In genomic region chr12:3230758-3231375, GRCh38 we compare ENCODE assay signal across 24 cellular contexts.
DNase-seq lines count a peak whose midpoint lies in the region; ATAC-seq, FAIRE-seq and TF ChIP-seq lines count a peak whose summit lies in the region.
"Had no signal": no experiment of that assay in that cellular context is flagged by ENCODE, and none has a peak within 500 bp of the region (broad histone marks: within the 10 kb centered on the region; RNA-seq: fewer than 3 reads in every experiment).

No MANE protein-coding gene starts in this region.

- H3K36me3 ChIP-seq in cardiac muscle cell (no peaks in the 10 kb centered on the region), neural progenitor cell (no peaks in the 10 kb centered on the region)
- H3K36me3 ChIP-seq: transverse colon had no signal

- H3K4me2 ChIP-seq in neural progenitor cell, result peak overlapping the region; percentile 61

- peaks cover 39% of the 10 kb centered on the region for H4K20me1 ChIP-seq in neural progenitor cell (ENCODE audit: low read depth)

- H3K4me1 ChIP-seq in cardiac muscle cell (ENCODE audit: low read depth) (peaks cover 25% of the 10 kb centered on the region), neural progenitor cell (peaks cover 28% of the 10 kb centered on the region)

- ATAC-seq in HG03139 (IDR thresholded peaks at IDR 0.05; ENCODE audit: unreplicated experiment), result no peak
- ATAC-seq: naive thymus-derived CD4-positive, alpha-beta T cell had no signal

- H3K27ac ChIP-seq in cardiac muscle cell (peak overlapping the region; percentile 66), neural progenitor cell (no peak overlapping the region)
- H3K27ac ChIP-seq: 22Rv1, RWPE1, transverse colon had no signal

- peaks cover 15% of the 10 kb centered on the region for H3K27me3 Mint-ChIP-seq in neural progenitor cell (ENCODE audit: insufficient read depth, low read depth)
- H3K27me3 Mint-ChIP-seq: activated naive CD8-positive, alpha-beta T cell had no signal

- peaks cover 8% of the 10 kb centered on the region for H3F3A ChIP-seq in neural progenitor cell (ENCODE audit: low read depth)

- no peaks in the 10 kb centered on the region for H3K9me3 ChIP-seq in cardiac muscle cell (ENCODE audit: low read depth)
- H3K9me3 ChIP-seq in neural progenitor cell (ENCODE audit: low read depth), result no peaks in the 10 kb centered on the region
- H3K9me3 ChIP-seq: transverse colon had no signal

- H3K27me3 ChIP-seq in cardiac muscle cell (no peaks in the 10 kb centered on the region), neural progenitor cell (no peaks in the 10 kb centered on the region)
- H3K27me3 ChIP-seq: transverse colon had no signal

- H3K27ac Mint-ChIP-seq in neural progenitor cell, result peak overlapping the region; percentile 50
- H3K27ac Mint-ChIP-seq: activated naive CD8-positive, alpha-beta T cell; B cell; naive thymus-derived CD4-positive, alpha-beta T cell; stimulated activated naive CD8-positive, alpha-beta T cell treated with anti-CD3 and anti-CD28 coated beads, Interleukin-15, Interleukin-2, amounts not matched to agents 100 ng/mL and 50 ng/mL, for 24 hours had no signal

- no peak overlapping the region for H2AFZ ChIP-seq in neural progenitor cell (replicated peaks)

- no peaks in the 10 kb centered on the region for H3K79me2 ChIP-seq in neural progenitor cell (ENCODE audit: low read depth)

- TF ChIP-seq CTCF in cardiac muscle cell (IDR thresholded peaks at IDR 0.05; ENCODE audit: low read depth, low read length) (no peak), neural progenitor cell (IDR thresholded peaks at IDR 0.05) (no peak), D721Med (IDR thresholded peaks at IDR 0.05; ENCODE audit: insufficient read depth, missing control alignments) (no peak)

- H3K9me3 Mint-ChIP-seq in neural progenitor cell, result peaks cover 2% of the 10 kb centered on the region
- H3K9me3 Mint-ChIP-seq: stimulated activated naive CD8-positive, alpha-beta T cell treated with anti-CD3 and anti-CD28 coated beads, Interleukin-15, Interleukin-2, amounts not matched to agents 100 ng/mL and 50 ng/mL, for 24 hours had no signal

- no peak overlapping the region for H3K9ac ChIP-seq in neural progenitor cell

- peak overlapping the region; percentile 63 for H3K4me3 Mint-ChIP-seq in neural progenitor cell
- H3K4me3 Mint-ChIP-seq: activated naive CD8-positive, alpha-beta T cell; B cell; naive thymus-derived CD4-positive, alpha-beta T cell; stimulated activated naive CD8-positive, alpha-beta T cell treated with anti-CD3 and anti-CD28 coated beads, Interleukin-15, Interleukin-2, amounts not matched to agents 100 ng/mL and 50 ng/mL, for 24 hours had no signal

- H3K36me3 Mint-ChIP-seq in neural progenitor cell, result peaks cover 1% of the 10 kb centered on the region
- H3K36me3 Mint-ChIP-seq: activated naive CD8-positive, alpha-beta T cell had no signal

- peak; percentile 23 for DNase-seq in NCI-H2107 treated with DMSO at 0.1 percent for 48 hours (lab: John Stamatoyannopoulos, UW; ENCODE audit: unreplicated experiment)
- no peak for DNase-seq in NCI-H2107 (lab: John Stamatoyannopoulos, UW)
- no peak for DNase-seq in cardiac muscle cell (ENCODE audit: low read depth in 1 of 2, low spot score in 1 of 2)
- DNase-seq in neural progenitor cell (ENCODE audit: low spot score), result no peak
- no peak for DNase-seq in dedifferentiated amniotic fluid mesenchymal stem cell (ENCODE audit: extremely low spot score)
- DNase-seq in HT-29 (ENCODE audit: low spot score), result no peak
- no peak for DNase-seq in D721Med (ENCODE audit: insufficient read length, low spot score)
- DNase-seq: activated CD4-positive, alpha-beta T cell treated with anti-CD3 and anti-CD28 coated beads for 1 hour; Caco-2; dermis blood vessel endothelial cell; hypothalamus; islet precursor cell; Karpas-422; naive thymus-derived CD4-positive, alpha-beta T cell; NCI-H2081 treated with DMSO at 0.1 percent for 48 hours; stimulated activated CD4-positive, alpha-beta T cell treated with anti-CD3 and anti-CD28 coated beads, Interleukin-2, amount 100 ng/mL, for 48 hours; transverse colon had no signal

- peaks cover 55% of the 10 kb centered on the region for H3K4me1 Mint-ChIP-seq in neural progenitor cell
- H3K4me1 Mint-ChIP-seq: naive thymus-derived CD4-positive, alpha-beta T cell had no signal

- no peak overlapping the region for H3K4me3 ChIP-seq in cardiac muscle cell
- no peak overlapping the region for H3K4me3 ChIP-seq in neural progenitor cell
- H3K4me3 ChIP-seq: smooth muscle cell, transverse colon had no signal

- FAIRE-seq in D721Med (lab: Jason Lieb, UNC), result no peak
